10 cellular contexts compared by ENCODE assay signal in the genomic region with DNA sequence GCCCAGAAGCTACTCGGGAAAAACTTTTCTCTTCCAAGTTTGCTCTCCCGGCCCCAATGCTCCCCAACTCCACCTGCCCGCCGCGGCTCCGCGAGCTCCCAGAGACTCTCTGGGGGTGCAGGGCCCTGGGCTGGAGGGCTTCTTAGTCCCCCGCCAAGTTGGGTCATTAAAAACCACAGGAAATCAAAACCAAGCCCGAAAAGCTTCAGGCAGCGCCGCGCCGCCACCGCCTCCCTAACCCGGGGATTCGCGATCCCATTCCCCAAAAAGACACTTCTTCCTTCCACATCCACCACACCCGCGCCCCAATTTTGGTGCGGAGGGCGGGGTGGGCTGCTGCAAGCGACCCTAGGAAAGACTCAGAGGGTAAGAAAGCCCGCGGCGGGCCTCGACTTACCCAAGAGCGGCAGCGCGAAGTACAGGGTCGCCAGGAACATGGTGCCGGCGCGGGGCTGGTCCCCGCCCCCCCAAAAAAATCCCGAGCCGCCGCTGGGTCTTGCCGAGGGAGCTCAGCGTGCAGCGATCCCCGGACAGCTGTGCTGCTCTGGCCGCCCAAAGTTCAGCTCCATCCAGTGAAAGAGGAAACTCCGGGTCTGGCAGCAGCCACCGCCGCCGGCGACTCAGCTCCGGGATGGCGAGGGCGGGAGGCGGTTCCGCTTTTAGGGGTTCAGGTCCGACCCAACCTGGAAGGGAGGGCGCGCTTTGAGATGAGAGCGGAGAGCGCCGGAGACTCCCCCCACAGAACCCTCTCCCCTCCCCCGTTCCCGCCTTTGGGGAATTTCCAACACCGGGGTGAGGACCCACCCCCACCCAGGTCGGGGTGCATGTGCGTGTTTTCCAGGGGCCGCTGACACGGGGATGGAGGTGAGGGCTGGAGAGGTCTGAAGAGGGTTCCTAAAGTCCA. TPM values are rescaled to one million over a fixed set of nuclear protein-coding genes. Genes with fewer than 3 reads are reported as not detected.
A peak's percentile ranks its signal among the peaks of the same experiment; 100 is the strongest.
DNase-seq lines count a peak whose midpoint lies in the region; ATAC-seq, FAIRE-seq and TF ChIP-seq lines count a peak whose summit lies in the region.
"Had no signal": no experiment of that assay in that cellular context is flagged by ENCODE, and none has a peak within 500 bp of the region (broad histone marks: within the 10 kb centered on the region; RNA-seq: fewer than 3 reads in every experiment).

No MANE protein-coding gene starts in this region.

- peaks cover 3% of the 10 kb centered on the region for H3K36me3 Mint-ChIP-seq in activated naive CD4-positive, alpha-beta T cell treated with anti-CD3 and anti-CD28 coated beads, Interleukin-2, amount 10 ng/mL, durations not matched to agents 7 days and 5 days
- H3K36me3 Mint-ChIP-seq: CD4-positive, CD25-positive, alpha-beta regulatory T cell had no signal

- no peak for TF ChIP-seq CTCF in breast epithelium (IDR thresholded peaks at IDR 0.05)
- TF ChIP-seq CTCF in HepG2 (CRISPR knock-in tag; IDR thresholded peaks at IDR 0.05), result no peak
- no peak for TF ChIP-seq CTCF in transverse colon (IDR thresholded peaks at IDR 0.05)

- H3K4me3 ChIP-seq in breast epithelium (peak overlapping the region; percentile 60 to 70 (median 64)), HepG2 (replicated peaks in 1 of 3; ENCODE audit: insufficient read depth in 1 of 3, low read depth in 2 of 3, low read length in 3 of 3) (no peak overlapping the region), transverse colon (peak overlapping the region; percentile 39 to 52 (median 44))

- H3K27me3 Mint-ChIP-seq in activated naive CD4-positive, alpha-beta T cell treated with anti-CD3 and anti-CD28 coated beads, Interleukin-2, amount 10 ng/mL, durations not matched to agents 7 days and 5 days, result peaks cover 68% of the 10 kb centered on the region

- H3K79me2 ChIP-seq in HepG2 (ENCODE audit: insufficient read depth, low read length), result no peaks in the 10 kb centered on the region

- peak; percentile 71 for ATAC-seq in HepG2
- no peak for ATAC-seq in GM21390 (IDR thresholded peaks at IDR 0.05; ENCODE audit: unreplicated experiment)
- ATAC-seq in HG02763 (IDR thresholded peaks at IDR 0.05; ENCODE audit: unreplicated experiment), result no peak

- no peak for FAIRE-seq in HepG2 (lab: Jason Lieb, UNC)

- H3K4me3 Mint-ChIP-seq in activated naive CD4-positive, alpha-beta T cell treated with anti-CD3 and anti-CD28 coated beads, Interleukin-2, amount 10 ng/mL, durations not matched to agents 7 days and 5 days, result no peak overlapping the region
- H3K4me3 Mint-ChIP-seq: activated naive CD4-positive, alpha-beta T cell treated with anti-CD3 and anti-CD28 coated beads, Interleukin-2, amount 50 U/mL, for 24 hours; CD4-positive, CD25-positive, alpha-beta regulatory T cell had no signal

- H3K27ac ChIP-seq in breast epithelium (peak overlapping the region; percentile 40 to 80), HepG2 (ENCODE audit: extremely low read length, insufficient read depth, low read length) (no peak overlapping the region), transverse colon (peak overlapping the region; percentile 55 to 81 (median 57))

- H3K9me3 ChIP-seq in breast epithelium (no peaks in the 10 kb centered on the region), HepG2 (ENCODE audit: low read length) (no peaks in the 10 kb centered on the region), transverse colon (no peaks in the 10 kb centered on the region)

- no peak for TF ChIP-seq RAD21 in HepG2 (CRISPR knock-in tag; IDR thresholded peaks at IDR 0.05)

- WGBS in HepG2 (ENCODE audit: low lambda C conversion rate), result 23% methylated on average over 34 of the region's 65 CpGs
- WGBS in transverse colon (ENCODE audit: low coverage in 1 of 2), 2 donors, result 0 to 7% methylated on average over 3 to 65 of the region's 65 CpGs

- H4K20me1 ChIP-seq in HepG2 (ENCODE audit: insufficient read depth, low read length), result no peaks in the 10 kb centered on the region

- no TSS peak for BruUV-seq in HepG2 (replicated peaks; lab: Mats Ljungman, UMichigan)

- POLR2A ChIA-PET in HepG2 (lab: Yijun Ruan, JAX), result no interaction called here

- H3K36me3 ChIP-seq in breast epithelium (no peaks in the 10 kb centered on the region), HepG2 (replicated peaks in 1 of 2; ENCODE audit: control insufficient read depth in 1 of 2, insufficient read depth in 2 of 2, low read length in 2 of 2) (no peaks in the 10 kb centered on the region), transverse colon (no peaks in the 10 kb centered on the region)

- TF ChIP-seq EP300 in HepG2 (IDR thresholded peaks at IDR 0.05; ENCODE audit: low read depth in 2 of 2, low read length in 2 of 2) (no peak), HepG2 (CRISPR knock-in tag; IDR thresholded peaks at IDR 0.05; ENCODE audit: borderline replicate concordance) (no peak), transverse colon (IDR thresholded peaks at IDR 0.05; ENCODE audit: low read depth) (no peak)

- no peaks in the 10 kb centered on the region for H3K9me3 Mint-ChIP-seq in activated naive CD4-positive, alpha-beta T cell treated with anti-CD3 and anti-CD28 coated beads, Interleukin-2, amount 10 ng/mL, durations not matched to agents 7 days and 5 days
- H3K9me3 Mint-ChIP-seq: activated naive CD4-positive, alpha-beta T cell treated with anti-CD3 and anti-CD28 coated beads, Interleukin-2, amount 50 U/mL, for 24 hours had no signal

- CTCF ChIA-PET in HepG2 (lab: Yijun Ruan, JAX; ENCODE audit: low intra/inter-chr PET ratio, low total read pairs), result no interaction called here
- CTCF ChIA-PET in activated naive CD4-positive, alpha-beta T cell treated with anti-CD3 and anti-CD28 coated beads, Interleukin-2, amount 10 ng/mL, durations not matched to agents 7 days and 5 days (lab: Charles Lee), result no interaction called here

- TF ChIP-seq POLR2A in breast epithelium (IDR thresholded peaks at IDR 0.05) (no peak), HepG2 (IDR thresholded peaks at IDR 0.05; ENCODE audit: insufficient read depth in 1 of 2, low read depth in 2 of 2, low read length in 2 of 2) (no peak), transverse colon (IDR thresholded peaks at IDR 0.05) (no peak)

- no peak overlapping the region for H3K9ac ChIP-seq in HepG2 (ENCODE audit: insufficient read depth, low read depth, low read length)

- H3K4me1 ChIP-seq in breast epithelium (peaks cover 0 to 11% of the 10 kb centered on the region in 2 donors), HepG2 (ENCODE audit: insufficient read depth, low read length) (no peaks in the 10 kb centered on the region), transverse colon (peaks cover 0 to 23% (median 11%) of the 10 kb centered on the region in 4 donors)

- H3K27ac Mint-ChIP-seq in activated naive CD4-positive, alpha-beta T cell treated with anti-CD3 and anti-CD28 coated beads, Interleukin-2, amount 10 ng/mL, durations not matched to agents 7 days and 5 days, result no peak overlapping the region
- H3K27ac Mint-ChIP-seq: activated naive CD4-positive, alpha-beta T cell treated with anti-CD3 and anti-CD28 coated beads, Interleukin-2, amount 50 U/mL, for 24 hours; CD4-positive, CD25-positive, alpha-beta regulatory T cell had no signal

- DNase-seq in activated CD4-positive, alpha-beta T cell treated with anti-CD3 and anti-CD28 coated beads for 48 hours, result peak; percentile 4
- DNase-seq in activated CD4-positive, alpha-beta T cell treated with anti-CD3 and anti-CD28 coated beads for 1 hour, result no peak
- DNase-seq in breast epithelium (ENCODE audit: low spot score in 2 of 2), result peak in 1 of 2 donors; percentile 57
- DNase-seq in HepG2 (ENCODE audit: low spot score), result no peak
- DNase-seq in transverse colon, result no peak
- no peak for DNase-seq in activated naive CD4-positive, alpha-beta T cell treated with anti-CD3 and anti-CD28 coated beads, Interleukin-2, amount 10 ng/mL, durations not matched to agents 7 days and 5 days
- DNase-seq: CD4-positive, CD25-positive, alpha-beta regulatory T cell had no signal

- in situ Hi-C loops in HepG2 (cut with HindIII; ENCODE audit: extremely low pct_ligation_motif_present, low pct_unique_long_range_greater_than_20kb) (no loop called here), transverse colon (cut with MboI; ENCODE audit: low pct_ligation_motif_present in 1 of 4, low pct_unique_long_range_greater_than_20kb in 1 of 4, low sequenced_read_pairs in 3 of 4) (no loop called here)

- no peak overlapping the region for H2AFZ ChIP-seq in HepG2 (ENCODE audit: low read length)

- peak overlapping the region; percentile 7; the same call in 1 of the 2 replicates for H3K4me2 ChIP-seq in HepG2 (ENCODE audit: low read depth, low read length)

- H3K27me3 ChIP-seq in breast epithelium, result peaks cover 0 to 45% of the 10 kb centered on the region in 2 donors
- peaks cover 2 to 34% of the 10 kb centered on the region in 2 experiments; a peak in 4 of 5 replicates for H3K27me3 ChIP-seq in HepG2 (ENCODE audit: control insufficient read depth in 1 of 2, insufficient read depth in 2 of 2, low read length in 2 of 2)
- peaks cover 78% of the 10 kb centered on the region for H3K27me3 ChIP-seq in transverse colon

- intact Hi-C loops in breast epithelium (cut with DNase I; ENCODE audit: low total_unique reads) (loop anchor here (5.0 kb wide), 1 partner anchor 390 kb away; no protein-coding TSS in a partner anchor), HepG2 (cut with micrococcal nuclease; ENCODE audit: unreplicated experiment) (no loop called here), transverse colon (cut with DNase I; ENCODE audit: low total_unique reads) (loop anchor here (10.0 kb wide), 1 partner anchor 317 kb away; no protein-coding TSS in a partner anchor)

- H3K4me1 Mint-ChIP-seq in activated naive CD4-positive, alpha-beta T cell treated with anti-CD3 and anti-CD28 coated beads, Interleukin-2, amount 10 ng/mL, durations not matched to agents 7 days and 5 days, result peaks cover 8% of the 10 kb centered on the region

RNA-seq across cellular contexts. Expression of gene GFRA1, which starts 1.2 kb away (rescaled TPM):
- total RNA-seq in breast epithelium, result 100 to 1,000 TPM in 1 of 3 donors, 10 to 100 TPM in 2; 88.2 to 153 (median 98.5) TPM
- total RNA-seq in HepG2 (2016; rRNA removed; fragmentation: Illumina TruSeq; extraction: Trizol), result not detected in 2 replicates
- total RNA-seq in HepG2 (2016; cell fraction: cytosol; rRNA removed; fragmentation: Illumina TruSeq; extraction: Trizol; ENCODE audit: low read depth), result not detected in 2 replicates
- total RNA-seq in HepG2 (2016; cell fraction: insoluble cytoplasmic fraction; rRNA removed; fragmentation: Illumina TruSeq; extraction: Trizol), result not detected in 2 replicates
- total RNA-seq in HepG2 (2016; cell fraction: membrane; rRNA removed; fragmentation: Illumina TruSeq; extraction: Trizol), result not detected in 2 replicates
- total RNA-seq in HepG2 (2016; cell fraction: nucleus; rRNA removed; fragmentation: Illumina TruSeq; extraction: Trizol), result not detected in 2 replicates
- not detected in 2 replicates for polyA plus RNA-seq in HepG2 (2011; rRNA removed)
- polyA plus RNA-seq in HepG2 (2011; cell fraction: cytosol; rRNA removed), result not detected in 2 replicates
- polyA plus RNA-seq in HepG2 (2011; cell fraction: nucleus; rRNA removed), result not detected in 2 replicates
- polyA plus RNA-seq in HepG2 (2012), result not detected in 2 replicates
- not detected in 2 replicates for polyA plus RNA-seq in HepG2 (2016; cell fraction: cytosol; fragmentation: Illumina TruSeq; extraction: Trizol; ENCODE audit: low read depth)
- polyA plus RNA-seq in HepG2 (2016; cell fraction: insoluble cytoplasmic fraction; fragmentation: Illumina TruSeq; extraction: Trizol; ENCODE audit: low read depth), result not detected in 2 replicates
- not detected in 2 replicates for polyA plus RNA-seq in HepG2 (2016; cell fraction: membrane; fragmentation: Illumina TruSeq; extraction: Trizol; ENCODE audit: low read depth)
- not detected in 2 replicates for polyA plus RNA-seq in HepG2 (2016; cell fraction: nucleus; fragmentation: Illumina TruSeq; extraction: Trizol; ENCODE audit: insufficient read depth, low read depth)
- not detected in 2 replicates for polyA minus RNA-seq in HepG2 (2011; rRNA and poly(A)+ RNA removed; ENCODE audit: low replicate concordance)
- polyA minus RNA-seq in HepG2 (2011; cell fraction: cytosol; rRNA and poly(A)+ RNA removed), result not detected in 2 replicates
- not detected in 2 replicates for polyA minus RNA-seq in HepG2 (2011; cell fraction: nucleus; rRNA and poly(A)+ RNA removed)
- total RNA-seq in transverse colon, result 10 to 100 TPM; 12.0 to 32.8 (median 17.3) TPM
- total RNA-seq: CD4-positive, CD25-positive, alpha-beta regulatory T cell had no signal
- polyA plus RNA-seq: CD4-positive, CD25-positive, alpha-beta regulatory T cell had no signal

RNA-seq across cellular contexts. Expression of gene CCDC172, which starts 52.4 kb away (rescaled TPM):
- total RNA-seq in breast epithelium (not detected), HepG2 (2016; rRNA removed; fragmentation: Illumina TruSeq; extraction: Trizol) (not detected in 2 replicates), transverse colon (not detected)
- not detected in 2 replicates for total RNA-seq in HepG2 (2016; cell fraction: cytosol; rRNA removed; fragmentation: Illumina TruSeq; extraction: Trizol; ENCODE audit: low read depth)
- total RNA-seq in HepG2 (2016; cell fraction: insoluble cytoplasmic fraction; rRNA removed; fragmentation: Illumina TruSeq; extraction: Trizol), result not detected in 2 replicates
- total RNA-seq in HepG2 (2016; cell fraction: membrane; rRNA removed; fragmentation: Illumina TruSeq; extraction: Trizol), result not detected in 2 replicates
- total RNA-seq in HepG2 (2016; cell fraction: nucleus; rRNA removed; fragmentation: Illumina TruSeq; extraction: Trizol), result not detected in 2 replicates
- not detected in 2 replicates for polyA plus RNA-seq in HepG2 (2011; rRNA removed)
- polyA plus RNA-seq in HepG2 (2011; cell fraction: cytosol; rRNA removed), result not detected in 2 replicates
- polyA plus RNA-seq in HepG2 (2011; cell fraction: nucleus; rRNA removed), result not detected in 2 replicates
- not detected in 2 replicates for polyA plus RNA-seq in HepG2 (2012)
- polyA plus RNA-seq in HepG2 (2016; cell fraction: cytosol; fragmentation: Illumina TruSeq; extraction: Trizol; ENCODE audit: low read depth), result not detected in 2 replicates
- polyA plus RNA-seq in HepG2 (2016; cell fraction: insoluble cytoplasmic fraction; fragmentation: Illumina TruSeq; extraction: Trizol; ENCODE audit: low read depth), result not detected in 2 replicates
- polyA plus RNA-seq in HepG2 (2016; cell fraction: membrane; fragmentation: Illumina TruSeq; extraction: Trizol; ENCODE audit: low read depth), result not detected in 2 replicates
- polyA plus RNA-seq in HepG2 (2016; cell fraction: nucleus; fragmentation: Illumina TruSeq; extraction: Trizol; ENCODE audit: insufficient read depth, low read depth), result not detected in 2 replicates
- not detected in 2 replicates for polyA minus RNA-seq in HepG2 (2011; rRNA and poly(A)+ RNA removed; ENCODE audit: low replicate concordance)
- not detected in 2 replicates for polyA minus RNA-seq in HepG2 (2011; cell fraction: cytosol; rRNA and poly(A)+ RNA removed)
- not detected in 2 replicates for polyA minus RNA-seq in HepG2 (2011; cell fraction: nucleus; rRNA and poly(A)+ RNA removed)
- total RNA-seq: CD4-positive, CD25-positive, alpha-beta regulatory T cell had no signal
- polyA plus RNA-seq: CD4-positive, CD25-positive, alpha-beta regulatory T cell had no signal

Comparison
In these comparisons a context has a peak if more than half of its experiments do, and no peak if none do; other contexts are left out.
1. H3K4me3 ChIP-seq: peak in breast epithelium (3 of 3) and transverse colon (4 of 4); none in HepG2 (0 of 3).
2. RNA of gene GFRA1, which starts 1.2 kb away (total RNA-seq): 88.2 to 153 TPM in breast epithelium and 12.0 to 32.8 TPM in transverse colon; not detected in HepG2; every median in the first group is over 10 times any median in the second.